9 cellular contexts compared by ENCODE assay signal in genomic region chr6:41546475-41546865, GRCh38. TPM values are rescaled to one million over a fixed set of nuclear protein-coding genes. Genes with fewer than 3 reads are reported as not detected.
DNase-seq lines count a peak whose midpoint lies in the region; ATAC-seq, FAIRE-seq and TF ChIP-seq lines count a peak whose summit lies in the region.
"Had no signal": no experiment of that assay in that cellular context is flagged by ENCODE, and none has a peak within 500 bp of the region (broad histone marks: within the 10 kb centered on the region; RNA-seq: fewer than 3 reads in every experiment).

No MANE protein-coding gene starts in this region.

- no peak for TF ChIP-seq RAD21 in H1 (IDR thresholded peaks at IDR 0.05 in 1 of 2, conservative IDR thresholded peaks at IDR 0.05 in 1 of 2; ENCODE audit: low read depth in 2 of 2, low read length in 2 of 2)

- H3K79me1 ChIP-seq in H1 (ENCODE audit: low read depth, low read length), result peaks cover 10% of the 10 kb centered on the region

- H3K18ac ChIP-seq in H1 (ENCODE audit: extremely low read depth, low read length), result no peak overlapping the region

- H3K9ac ChIP-seq in PC-3 (ENCODE audit: low read length) (no peak overlapping the region; the same call in 1 of the 2 replicates), H1 (replicated peaks in 1 of 4; ENCODE audit: extremely low read depth in 1 of 4, low read depth in 3 of 4, low read length in 3 of 4) (peak overlapping the region in 1 of 4 experiments; percentile 77; a peak in 1 of 7 replicates)

- no peaks in the 10 kb centered on the region for H3K9me2 ChIP-seq in PC-3 (replicated peaks; ENCODE audit: low read length)

- no peak overlapping the region for H2AK5ac ChIP-seq in H1 (ENCODE audit: low read depth, low read length)

- peak; percentile 70 for DNase-seq in activated naive CD4-positive, alpha-beta T cell treated with anti-CD3 and anti-CD28 coated beads, Interleukin-2, amount 10 ng/mL, durations not matched to agents 7 days and 5 days
- no peak for DNase-seq in activated naive CD4-positive, alpha-beta T cell treated with anti-CD3 and anti-CD28 coated beads, Interleukin-2, amount 50 U/mL, for 16 hours
- DNase-seq in PC-3 (peak; percentile 50), H1 (ENCODE audit: low read depth in 1 of 2, low spot score in 2 of 2) (no peak), nephron progenitor cell (no peak), NCI-H1694 treated with DMSO at 0.1 percent for 48 hours (lab: John Stamatoyannopoulos, UW) (no peak), GM10248 (ENCODE audit: extremely low spot score) (no peak)

- H4K20me1 ChIP-seq in PC-3 (ENCODE audit: low read length) (peaks cover 13% of the 10 kb centered on the region; the same call in 1 of the 2 replicates), H1 (replicated peaks in 1 of 2; ENCODE audit: control insufficient read depth in 1 of 2, insufficient read depth in 2 of 2, low read length in 2 of 2) (peaks cover 4 to 29% of the 10 kb centered on the region in 2 experiments)

- no peak overlapping the region for H3K56ac ChIP-seq in H1 (replicated peaks; ENCODE audit: insufficient read length, low read depth, low read length)

- H3K9me3 Mint-ChIP-seq in activated naive CD4-positive, alpha-beta T cell treated with anti-CD3 and anti-CD28 coated beads, Interleukin-2, amount 10 ng/mL, durations not matched to agents 7 days and 5 days, result no peaks in the 10 kb centered on the region
- H3K9me3 Mint-ChIP-seq in nephron progenitor cell, result no peaks in the 10 kb centered on the region

- H3F3A ChIP-seq in PC-3 (ENCODE audit: low read length, unreplicated experiment), result no peaks in the 10 kb centered on the region

- 2% methylated on average over 35 of the region's 67 CpGs; no CpG with 5 or more reads in 1 of the 2 experiments for WGBS in H1 (ENCODE audit: extremely low coverage in 1 of 2, insufficient coverage in 1 of 2, insufficient read length in 1 of 2, insufficient replicate concordance in 2 of 2, low coverage in 1 of 2, low lambda C conversion rate in 2 of 2, missing lambda C conversion rate in 1 of 2), 2 experiments

- TF ChIP-seq POLR2A in H1 (IDR thresholded peaks at IDR 0.05; ENCODE audit: control extremely low read depth in 1 of 2, low read depth in 2 of 2, low read length in 2 of 2), result no peak

- H2BK12ac ChIP-seq in H1 (ENCODE audit: low read depth, low read length), result no peak overlapping the region

- CTCF ChIA-PET in activated naive CD4-positive, alpha-beta T cell treated with anti-CD3 and anti-CD28 coated beads, Interleukin-2, amount 10 ng/mL, durations not matched to agents 7 days and 5 days (lab: Charles Lee), result no interaction called here
- CTCF ChIA-PET in PC-3 (lab: Charles Lee), result no interaction called here
- CTCF ChIA-PET in H1 (lab: Charles Lee; ENCODE audit: partially characterized antibody), result interaction anchor here (1.1 to 1.7 kb wide), 4 partner anchors 42 to 172 kb away, joined by 3 to 6 read pairs (median 5); no protein-coding TSS in a partner anchor
- CTCF ChIA-PET in GM10248 (lab: Yijun Ruan, JAX), result interaction anchor here (0.6 to 1.5 kb wide), 2 partner anchors 13 to 123 kb away, joined by 3 read pairs; no protein-coding TSS in a partner anchor

- no peak overlapping the region for H3K14ac ChIP-seq in H1 (ENCODE audit: insufficient read length)

- no peak overlapping the region for H2BK15ac ChIP-seq in H1 (ENCODE audit: low read length)

- ATAC-seq in HG02852 (IDR thresholded peaks at IDR 0.05; ENCODE audit: unreplicated experiment) (peak; percentile 39), PC-3 (peak; percentile 60)

- FAIRE-seq in H1 (lab: Jason Lieb, UNC), result no peak
- FAIRE-seq: islet of Langerhans had no signal

- no peak overlapping the region for H3K4ac ChIP-seq in H1 (replicated peaks; ENCODE audit: insufficient read length, low read depth, low read length)

- H3K27me3 Mint-ChIP-seq in activated naive CD4-positive, alpha-beta T cell treated with anti-CD3 and anti-CD28 coated beads, Interleukin-2, amount 10 ng/mL, durations not matched to agents 7 days and 5 days, result peaks cover 89% of the 10 kb centered on the region
- peaks cover 57% of the 10 kb centered on the region for H3K27me3 Mint-ChIP-seq in nephron progenitor cell (ENCODE audit: low read depth, poor library complexity)

- no peak for TF ChIP-seq EP300 in H1 (IDR thresholded peaks at IDR 0.05; ENCODE audit: borderline replicate concordance in 1 of 2, low read depth in 2 of 2, low read length in 2 of 2)

- H4K8ac ChIP-seq in H1 (ENCODE audit: extremely low read depth, insufficient read depth, low read length), result no peak overlapping the region

- H3K27me3 ChIP-seq in PC-3 (ENCODE audit: low read length) (no peaks in the 10 kb centered on the region), H1 (replicated peaks in 1 of 4; ENCODE audit: control insufficient read depth in 3 of 4, extremely low read depth in 1 of 4, insufficient read depth in 3 of 4, low read length in 3 of 4) (peaks cover 31 to 69% (median 67%) of the 10 kb centered on the region in 4 experiments)

- H3K79me2 ChIP-seq in PC-3 (ENCODE audit: low read length) (peaks cover 53% of the 10 kb centered on the region), H1 (ENCODE audit: control insufficient read depth in 1 of 2, insufficient read depth in 2 of 2, low read length in 2 of 2) (peaks cover 0 to 37% of the 10 kb centered on the region in 2 experiments; a peak in 2 of 4 replicates)

- BruUV-seq in PC-3 (replicated peaks; lab: Mats Ljungman, UMichigan), result no TSS peak

- no peak overlapping the region for H4K5ac ChIP-seq in H1 (ENCODE audit: insufficient read length, low read depth, low read length)

- H3K4me2 ChIP-seq in PC-3 (ENCODE audit: low read length) (peak overlapping the region; percentile 99; the same call in 1 of the 2 replicates), H1 (ENCODE audit: insufficient read depth in 1 of 2, low read depth in 2 of 2, low read length in 2 of 2) (peak overlapping the region; percentile 81 to 100)

- H4K91ac ChIP-seq in H1 (replicated peaks; ENCODE audit: insufficient read length, low read length), result no peak overlapping the region

- peak overlapping the region; percentile 53 for H3K4me3 Mint-ChIP-seq in activated naive CD4-positive, alpha-beta T cell treated with anti-CD3 and anti-CD28 coated beads, Interleukin-2, amount 10 ng/mL, durations not matched to agents 7 days and 5 days
- peak overlapping the region; percentile 62 for H3K4me3 Mint-ChIP-seq in nephron progenitor cell

- H3K9me3 ChIP-seq in PC-3 (ENCODE audit: low read length), result no peaks in the 10 kb centered on the region
- H3K9me3 ChIP-seq in H1 (ENCODE audit: insufficient read depth in 2 of 2, low read depth in 1 of 2, low read length in 1 of 2), result no peaks in the 10 kb centered on the region

- H3K36me3 ChIP-seq in PC-3 (ENCODE audit: low read depth, low read length), result no peaks in the 10 kb centered on the region
- H3K36me3 ChIP-seq in H1 (ENCODE audit: control insufficient read depth in 2 of 4, insufficient read depth in 4 of 4, low read length in 3 of 4), result no peaks in the 10 kb centered on the region

- H3K27ac ChIP-seq in PC-3 (ENCODE audit: low read length), result no peak overlapping the region
- H3K27ac ChIP-seq in H1 (ENCODE audit: low read depth, low read length), result no peak overlapping the region

- H2BK120ac ChIP-seq in H1 (replicated peaks; ENCODE audit: low read depth, low read length), result no peak overlapping the region

- H2AFZ ChIP-seq in PC-3 (ENCODE audit: low read length) (no peak overlapping the region), H1 (ENCODE audit: low read length) (no peak overlapping the region)

- H2BK20ac ChIP-seq in H1 (ENCODE audit: low read length), result no peak overlapping the region

- intact Hi-C loops in PC-3 (cut with micrococcal nuclease), result no loop called here

- H3K4me3 ChIP-seq in PC-3 (ENCODE audit: low read length) (peak overlapping the region; percentile 100), H1 (ENCODE audit: extremely low read depth in 1 of 4, insufficient read depth in 2 of 4, low read depth in 3 of 4, low read length in 4 of 4) (peak overlapping the region; percentile 64 to 98 (median 88))

- H3K36me3 Mint-ChIP-seq in activated naive CD4-positive, alpha-beta T cell treated with anti-CD3 and anti-CD28 coated beads, Interleukin-2, amount 10 ng/mL, durations not matched to agents 7 days and 5 days, result peaks cover 2% of the 10 kb centered on the region
- peaks cover 19% of the 10 kb centered on the region for H3K36me3 Mint-ChIP-seq in nephron progenitor cell (ENCODE audit: low read depth)

- no peak overlapping the region for H3K27ac Mint-ChIP-seq in activated naive CD4-positive, alpha-beta T cell treated with anti-CD3 and anti-CD28 coated beads, Interleukin-2, amount 10 ng/mL, durations not matched to agents 7 days and 5 days
- no peak overlapping the region for H3K27ac Mint-ChIP-seq in nephron progenitor cell

- H3K4me1 Mint-ChIP-seq in activated naive CD4-positive, alpha-beta T cell treated with anti-CD3 and anti-CD28 coated beads, Interleukin-2, amount 10 ng/mL, durations not matched to agents 7 days and 5 days, result peaks cover 25% of the 10 kb centered on the region
- peaks cover 75% of the 10 kb centered on the region for H3K4me1 Mint-ChIP-seq in nephron progenitor cell

- no peak overlapping the region for H3K23ac ChIP-seq in H1 (ENCODE audit: insufficient read length)

- H3K23me2 ChIP-seq in H1 (ENCODE audit: low read depth, low read length), result peaks cover 25% of the 10 kb centered on the region

- no peak overlapping the region for H2BK5ac ChIP-seq in H1 (ENCODE audit: low read depth, low read length)

- POLR2A ChIA-PET in PC-3 (lab: Charles Lee; ENCODE audit: unreplicated experiment), result no interaction called here
- POLR2A ChIA-PET in H1 (lab: Charles Lee; ENCODE audit: partially characterized antibody), result interaction anchor here (1.6 to 2.0 kb wide), 2 partner anchors 56 to 172 kb away, joined by 3 to 7 read pairs; no protein-coding TSS in a partner anchor
- POLR2A ChIA-PET in GM10248 (lab: Yijun Ruan, JAX), result no interaction called here

- TF ChIP-seq CTCF in PC-3 (conservative IDR thresholded peaks at IDR 0.05; ENCODE audit: low read depth, low read length) (no peak), H1 (IDR thresholded peaks at IDR 0.05; ENCODE audit: control extremely low read depth in 1 of 3, insufficient read depth in 1 of 3, low read depth in 1 of 3, low read length in 3 of 3) (no peak), nephron progenitor cell (IDR thresholded peaks at IDR 0.05) (no peak), GM10248 (IDR thresholded peaks at IDR 0.05; ENCODE audit: control extremely low read depth, extremely low read depth, low read depth, missing control alignments) (no peak)

- H3K4me1 ChIP-seq in PC-3 (ENCODE audit: insufficient read depth, low read length) (peaks cover 15% of the 10 kb centered on the region; the same call in 1 of the 2 replicates), H1 (replicated peaks in 1 of 4; ENCODE audit: control insufficient read depth in 3 of 4, insufficient read depth in 4 of 4, low read length in 3 of 4) (peaks cover 14 to 39% (median 29%) of the 10 kb centered on the region in 4 experiments)

RNA-seq across cellular contexts. Expression of gene FOXP4, which starts 0.3 kb away (rescaled TPM):
- 6.7 and 15.5 TPM in 2 replicates for total RNA-seq in PC-3 (2014; rRNA removed)
- total RNA-seq in H1 (2021; fragmentation: NEBNext Ultra II Directional; extraction: Animal tissue kit (Norgen Biotek cat#: 25700)), result 13.3 and 14.7 TPM in 2 replicates
- polyA plus RNA-seq in H1 (2011; rRNA removed), result 4.8 and 6.7 TPM in 2 replicates
- 2.2 TPM for polyA plus RNA-seq in H1 (2011; cell fraction: cytosol; rRNA removed)
- 8.8 TPM for polyA plus RNA-seq in H1 (2011; cell fraction: nucleus; rRNA removed)
- polyA plus RNA-seq in H1 (2012, experiment 1 of 2), result 9.6 to 20.8 TPM (median 19.1 TPM) in 4 replicates
- polyA plus RNA-seq in H1 (2012, experiment 2 of 2), result 13.4 TPM
- 5.1 TPM for polyA plus RNA-seq in H1 (2013, experiment 1 of 2)
- polyA plus RNA-seq in H1 (2013, experiment 2 of 2), result 5.1 TPM
- 2.0 and 2.4 TPM in 2 replicates for polyA minus RNA-seq in H1 (2011; rRNA and poly(A)+ RNA removed)
- 9.3 TPM for polyA minus RNA-seq in H1 (2011; cell fraction: cytosol; rRNA and poly(A)+ RNA removed)
- polyA minus RNA-seq in H1 (2011; cell fraction: nucleus; rRNA and poly(A)+ RNA removed), result 5.1 TPM

Comparison
In these comparisons a context has a peak if more than half of its experiments do, and no peak if none do; other contexts are left out.
1. DNase-seq: peak in activated naive CD4-positive, alpha-beta T cell treated with anti-CD3 and anti-CD28 coated beads, Interleukin-2, amount 10 ng/mL, durations not matched to agents 7 days and 5 days (single experiment) and PC-3 (single experiment); none in activated naive CD4-positive, alpha-beta T cell treated with anti-CD3 and anti-CD28 coated beads, Interleukin-2, amount 50 U/mL, for 16 hours (single experiment), H1 (0 of 2), nephron progenitor cell (single experiment), NCI-H1694 treated with DMSO at 0.1 percent for 48 hours (single experiment) and GM10248 (single experiment).
2. CTCF ChIA-PET loops: an anchor here in H1 (1.1 to 1.7 kb wide) and GM10248 (0.6 to 1.5 kb wide); none called in activated naive CD4-positive, alpha-beta T cell treated with anti-CD3 and anti-CD28 coated beads, Interleukin-2, amount 10 ng/mL, durations not matched to agents 7 days and 5 days and PC-3.